In the genomic region with DNA sequence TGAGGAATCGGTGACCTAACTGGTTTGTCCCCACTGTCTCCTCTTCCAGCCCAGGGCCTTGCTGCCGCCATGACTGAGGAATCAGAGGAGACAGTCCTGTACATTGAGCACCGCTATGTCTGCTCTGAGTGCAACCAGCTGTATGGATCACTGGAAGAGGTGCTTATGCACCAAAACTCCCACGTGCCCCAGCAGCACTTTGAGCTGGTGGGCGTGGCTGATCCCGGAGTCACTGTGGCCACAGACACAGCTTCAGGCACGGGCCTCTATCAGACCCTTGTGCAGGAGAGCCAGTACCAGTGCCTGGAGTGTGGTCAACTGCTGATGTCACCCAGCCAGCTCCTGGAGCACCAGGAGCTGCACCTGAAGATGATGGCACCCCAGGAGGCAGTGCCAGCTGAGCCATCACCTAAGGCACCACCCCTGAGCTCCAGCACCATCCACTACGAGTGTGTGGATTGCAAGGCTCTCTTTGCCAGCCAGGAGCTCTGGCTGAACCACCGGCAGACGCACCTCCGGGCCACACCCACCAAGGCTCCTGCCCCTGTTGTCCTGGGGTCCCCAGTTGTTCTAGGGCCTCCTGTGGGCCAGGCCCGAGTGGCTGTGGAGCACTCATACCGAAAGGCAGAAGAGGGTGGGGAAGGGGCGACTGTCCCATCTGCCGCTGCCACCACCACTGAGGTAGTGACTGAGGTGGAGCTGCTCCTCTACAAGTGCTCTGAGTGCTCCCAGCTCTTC, we compare ENCODE assay signal across 14 cellular contexts. TPM values are rescaled to one million over a fixed set of nuclear protein-coding genes. Genes with fewer than 3 reads are reported as not detected.
DNase-seq lines count a peak whose midpoint lies in the region; ATAC-seq and TF ChIP-seq lines count a peak whose summit lies in the region.
"Had no signal": no experiment of that assay in that cellular context is flagged by ENCODE, and none has a peak within 500 bp of the region (broad histone marks: within the 10 kb centered on the region; RNA-seq: fewer than 3 reads in every experiment).

No MANE protein-coding gene starts in this region.

- ATAC-seq in activated T-cell treated with anti-CD3 and anti-CD28 coated beads, Interleukin-2, amount 50 U/mL, for 72 hours (replicated peaks in 1 of 2): no peak
- no peak for ATAC-seq in T-helper 17 cell
- ATAC-seq in stimulated activated memory B cell treated with anti-CD40 and anti-IgM and Interleukin-4, amounts not matched to agents 10 μg/mL and 1 μg/mL and 100 μg/mL, for 72 hours: no peak
- ATAC-seq: psoas muscle had no signal

- H3K36me3 Mint-ChIP-seq in activated T-cell treated with anti-CD3 and anti-CD28 coated beads, Interleukin-2, amount 50 U/mL, for 72 hours (ENCODE audit: insufficient read depth in 2 of 2): peaks cover 5 to 12% of the 10 kb centered on the region in 2 donors
- H3K36me3 Mint-ChIP-seq in T-helper 17 cell (ENCODE audit: low read depth): peaks cover 3% of the 10 kb centered on the region
- H3K36me3 Mint-ChIP-seq in glutamatergic neuron (ENCODE audit: unreplicated experiment): no peaks in the 10 kb centered on the region
- H3K36me3 Mint-ChIP-seq in stimulated activated memory B cell treated with anti-CD40 and anti-IgM and Interleukin-4, amounts not matched to agents 10 μg/mL and 1 μg/mL and 100 μg/mL, for 72 hours: peaks cover 36% of the 10 kb centered on the region

- no peak for DNase-seq in activated T-cell treated with anti-CD3 and anti-CD28 coated beads, Interleukin-2, amount 50 U/mL, for 72 hours
- no peak for DNase-seq in activated T-cell treated with anti-CD3 and anti-CD28 coated beads, Interleukin-2, amount 50 U/mL, for 48 hours
- no peak for DNase-seq in T-helper 17 cell
- no peak for DNase-seq in glutamatergic neuron
- DNase-seq in retina: no peak
- DNase-seq in COR-L47 (lab: John Stamatoyannopoulos, UW): no peak
- no peak for DNase-seq in NCI-H2227 treated with DMSO at 0.1 percent for 48 hours (lab: John Stamatoyannopoulos, UW)
- DNase-seq: activated CD4-positive, alpha-beta T cell treated with anti-CD3 and anti-CD28 coated beads for 1 hour; NCI-H2029 treated with DMSO at 0.1 percent for 48 hours; NCI-H748 treated with DMSO at 0.1 percent for 48 hours; SW 1271 had no signal

- H3K4me3 Mint-ChIP-seq in activated T-cell treated with anti-CD3 and anti-CD28 coated beads, Interleukin-2, amount 50 U/mL, for 72 hours: peak overlapping the region; percentile 95 to 99
- H3K4me3 Mint-ChIP-seq in T-helper 17 cell (peak overlapping the region; percentile 92), glutamatergic neuron (ENCODE audit: unreplicated experiment) (peak overlapping the region; percentile 94)
- H3K4me3 Mint-ChIP-seq in stimulated activated memory B cell treated with anti-CD40 and anti-IgM and Interleukin-4, amounts not matched to agents 10 μg/mL and 1 μg/mL and 100 μg/mL, for 72 hours: peak overlapping the region; percentile 22

- no peaks in the 10 kb centered on the region for H3K9me3 ChIP-seq in T-helper 17 cell (ENCODE audit: control insufficient read depth, low read length, poor library complexity, severe bottlenecking)
- H3K9me3 ChIP-seq: psoas muscle, thoracic aorta had no signal

- H3K4me1 Mint-ChIP-seq in activated T-cell treated with anti-CD3 and anti-CD28 coated beads, Interleukin-2, amount 50 U/mL, for 72 hours (ENCODE audit: low read depth): peaks cover 55% of the 10 kb centered on the region
- H3K4me1 Mint-ChIP-seq in T-helper 17 cell: peaks cover 38% of the 10 kb centered on the region
- H3K4me1 Mint-ChIP-seq in glutamatergic neuron (ENCODE audit: low read depth, unreplicated experiment): peaks cover 21% of the 10 kb centered on the region
- H3K4me1 Mint-ChIP-seq in stimulated activated memory B cell treated with anti-CD40 and anti-IgM and Interleukin-4, amounts not matched to agents 10 μg/mL and 1 μg/mL and 100 μg/mL, for 72 hours: peaks cover 42% of the 10 kb centered on the region

- TF ChIP-seq CTCF in glutamatergic neuron (IDR thresholded peaks at IDR 0.05; ENCODE audit: partially characterized antibody, unreplicated experiment): no peak

- no peaks in the 10 kb centered on the region for H3K9me3 Mint-ChIP-seq in activated T-cell treated with anti-CD3 and anti-CD28 coated beads, Interleukin-2, amount 50 U/mL, for 72 hours
- peaks cover 23% of the 10 kb centered on the region for H3K9me3 Mint-ChIP-seq in glutamatergic neuron (ENCODE audit: unreplicated experiment)
- no peaks in the 10 kb centered on the region for H3K9me3 Mint-ChIP-seq in stimulated activated memory B cell treated with anti-CD40 and anti-IgM and Interleukin-4, amounts not matched to agents 10 μg/mL and 1 μg/mL and 100 μg/mL, for 72 hours

- peak overlapping the region; percentile 84 for H3K27ac Mint-ChIP-seq in activated T-cell treated with anti-CD3 and anti-CD28 coated beads, Interleukin-2, amount 50 U/mL, for 72 hours
- H3K27ac Mint-ChIP-seq in T-helper 17 cell (peak overlapping the region; percentile 80), glutamatergic neuron (ENCODE audit: unreplicated experiment) (peak overlapping the region; percentile 10)
- H3K27ac Mint-ChIP-seq in stimulated activated memory B cell treated with anti-CD40 and anti-IgM and Interleukin-4, amounts not matched to agents 10 μg/mL and 1 μg/mL and 100 μg/mL, for 72 hours: peak overlapping the region; percentile 99

- no peaks in the 10 kb centered on the region for H3K27me3 Mint-ChIP-seq in activated T-cell treated with anti-CD3 and anti-CD28 coated beads, Interleukin-2, amount 50 U/mL, for 72 hours (ENCODE audit: low read depth)
- H3K27me3 Mint-ChIP-seq in T-helper 17 cell (no peaks in the 10 kb centered on the region), glutamatergic neuron (ENCODE audit: unreplicated experiment) (peaks cover 24% of the 10 kb centered on the region)
- H3K27me3 Mint-ChIP-seq in stimulated activated memory B cell treated with anti-CD40 and anti-IgM and Interleukin-4, amounts not matched to agents 10 μg/mL and 1 μg/mL and 100 μg/mL, for 72 hours: no peaks in the 10 kb centered on the region

RNA-seq across cellular contexts. Expression of a gene that starts 2.7 kb away (rescaled TPM):
- 10 to 100 TPM; 11.5 to 12.2 TPM for total RNA-seq in activated T-cell treated with anti-CD3 and anti-CD28 coated beads, Interleukin-2, amount 50 U/mL, for 72 hours
- 10 to 100 TPM; 23.1 to 23.6 TPM for total RNA-seq in T-helper 17 cell
- 24.1 TPM for total RNA-seq in glutamatergic neuron (ENCODE audit: unreplicated experiment)

RNA-seq across cellular contexts. Expression of a gene that starts 8.7 kb away (rescaled TPM):
- 1 to 10 TPM; 1.1 to 3.8 TPM for total RNA-seq in activated T-cell treated with anti-CD3 and anti-CD28 coated beads, Interleukin-2, amount 50 U/mL, for 72 hours
- total RNA-seq in T-helper 17 cell (under 1 TPM; 0.42 to 0.55 TPM), glutamatergic neuron (ENCODE audit: unreplicated experiment) (79.1 TPM)

RNA-seq across cellular contexts. Expression of a gene that starts 53.5 kb away (rescaled TPM):
- total RNA-seq in activated T-cell treated with anti-CD3 and anti-CD28 coated beads, Interleukin-2, amount 50 U/mL, for 72 hours: 10 to 100 TPM; 45.0 to 56.0 TPM
- total RNA-seq in T-helper 17 cell (10 to 100 TPM; 24.5 to 42.7 TPM), glutamatergic neuron (ENCODE audit: unreplicated experiment) (53.4 TPM)

Comparison
In these comparisons a context has a peak if more than half of its experiments do, and no peak if none do; other contexts are left out.
1. H3K27ac Mint-ChIP-seq: peak in every context shown above with its lines; median percentile 99 in stimulated activated memory B cell treated with anti-CD40 and anti-IgM and Interleukin-4, amounts not matched to agents 10 μg/mL and 1 μg/mL and 100 μg/mL, for 72 hours; 84 in activated T-cell treated with anti-CD3 and anti-CD28 coated beads, Interleukin-2, amount 50 U/mL, for 72 hours; 80 in T-helper 17 cell; 10 in glutamatergic neuron.
2. H3K4me3 Mint-ChIP-seq: peak in every context shown above with its lines; median percentile 97 in activated T-cell treated with anti-CD3 and anti-CD28 coated beads, Interleukin-2, amount 50 U/mL, for 72 hours; 94 in glutamatergic neuron; 92 in T-helper 17 cell; 22 in stimulated activated memory B cell treated with anti-CD40 and anti-IgM and Interleukin-4, amounts not matched to agents 10 μg/mL and 1 μg/mL and 100 μg/mL, for 72 hours.
3. RNA of a gene that starts 8.7 kb away (total RNA-seq): 79.1 TPM in glutamatergic neuron (single experiment); 1.1 to 3.8 TPM in activated T-cell treated with anti-CD3 and anti-CD28 coated beads, Interleukin-2, amount 50 U/mL, for 72 hours and 0.42 to 0.55 TPM in T-helper 17 cell; every median in the first group is over 10 times any median in the second.